In genomic region chr5:157290156-157290980, GRCh38 we compare ENCODE assay signal across 10 cellular contexts. TPM values are rescaled to one million over a fixed set of nuclear protein-coding genes. Genes with fewer than 3 reads are reported as not detected.
DNase-seq lines count a peak whose midpoint lies in the region; ATAC-seq, FAIRE-seq and TF ChIP-seq lines count a peak whose summit lies in the region.
"Had no signal": no experiment of that assay in that cellular context is flagged by ENCODE, and none has a peak within 500 bp of the region (broad histone marks: within the 10 kb centered on the region; RNA-seq: fewer than 3 reads in every experiment).

No MANE protein-coding gene starts in this region.

- intact Hi-C loops in activated T-helper 1 cell treated with anti-CD3 and anti-CD28 coated beads, Interleukin-12 subunit alpha, Interleukin-12 subunit beta, Interleukin-2, Interleukin-4 antibody, amounts not matched to agents 30 ng/mL and 10 ng/mL and 1 ng/mL, durations not matched to agents 14 hours and 24 hours and 36 hours (cut with micrococcal nuclease), result loop anchor here (2.0 kb wide), 2 partner anchors 16 kb away; no protein-coding TSS in a partner anchor
- intact Hi-C loops in aorta (cut with DNase I), result no loop called here

- peaks cover 60% of the 10 kb centered on the region for H3K4me1 Mint-ChIP-seq in activated T-helper 1 cell treated with anti-CD3 and anti-CD28 coated beads, Interleukin-12 subunit alpha, Interleukin-12 subunit beta, Interleukin-2, Interleukin-4 antibody, amounts not matched to agents 30 ng/mL and 10 ng/mL and 1 ng/mL, durations not matched to agents 14 hours and 24 hours and 36 hours (ENCODE audit: low read depth)

- H3K27me3 Mint-ChIP-seq in activated T-helper 1 cell treated with anti-CD3 and anti-CD28 coated beads, Interleukin-12 subunit alpha, Interleukin-12 subunit beta, Interleukin-2, Interleukin-4 antibody, amounts not matched to agents 30 ng/mL and 10 ng/mL and 1 ng/mL, durations not matched to agents 14 hours and 24 hours and 36 hours (ENCODE audit: insufficient read depth), result no peaks in the 10 kb centered on the region

- ATAC-seq in aorta (ENCODE audit: low FRiP score), result no peak
- ATAC-seq in HG02973 (IDR thresholded peaks at IDR 0.05; ENCODE audit: unreplicated experiment), result no peak

- FAIRE-seq in GM18507 (lab: Jason Lieb, UNC), result peak; percentile 18
- no peak for FAIRE-seq in frontal cortex (lab: Jason Lieb, UNC)
- FAIRE-seq: pancreas had no signal

- peak; percentile 18 for DNase-seq in AG09309 (ENCODE audit: low read depth)
- no peak for DNase-seq in GM18507 (ENCODE audit: extremely low spot score, insufficient read length, low read depth)
- DNase-seq in activated T-helper 1 cell treated with anti-CD3 and anti-CD28 coated beads, Interleukin-12 subunit alpha, Interleukin-12 subunit beta, Interleukin-2, Interleukin-4 antibody, amounts not matched to agents 30 ng/mL and 10 ng/mL and 1 ng/mL, durations not matched to agents 14 hours and 24 hours and 36 hours (ENCODE audit: low spot score), result no peak
- DNase-seq in kidney epithelial cell (ENCODE audit: low read depth), result peak; percentile 54
- no peak for DNase-seq in aorta
- no peak for DNase-seq in NCI-H1694 treated with DMSO at 0.1 percent for 48 hours (lab: John Stamatoyannopoulos, UW)
- no peak for DNase-seq in frontal cortex (ENCODE audit: low spot score in 2 of 2)
- DNase-seq: H7 had no signal

- no peak overlapping the region for H3K4me3 Mint-ChIP-seq in activated T-helper 1 cell treated with anti-CD3 and anti-CD28 coated beads, Interleukin-12 subunit alpha, Interleukin-12 subunit beta, Interleukin-2, Interleukin-4 antibody, amounts not matched to agents 30 ng/mL and 10 ng/mL and 1 ng/mL, durations not matched to agents 14 hours and 24 hours and 36 hours

- peaks cover 53% of the 10 kb centered on the region for H3K36me3 Mint-ChIP-seq in activated T-helper 1 cell treated with anti-CD3 and anti-CD28 coated beads, Interleukin-12 subunit alpha, Interleukin-12 subunit beta, Interleukin-2, Interleukin-4 antibody, amounts not matched to agents 30 ng/mL and 10 ng/mL and 1 ng/mL, durations not matched to agents 14 hours and 24 hours and 36 hours (ENCODE audit: low read depth)

- H3K4me1 ChIP-seq in aorta (ENCODE audit: control insufficient read depth in 1 of 2, insufficient read depth in 2 of 2, low read length in 2 of 2), result no peaks in the 10 kb centered on the region

- no peaks in the 10 kb centered on the region for H3K9me3 ChIP-seq in aorta (ENCODE audit: control insufficient read depth, low read length)
- H3K9me3 ChIP-seq: pancreas had no signal

- H3K9me3 Mint-ChIP-seq in activated T-helper 1 cell treated with anti-CD3 and anti-CD28 coated beads, Interleukin-12 subunit alpha, Interleukin-12 subunit beta, Interleukin-2, Interleukin-4 antibody, amounts not matched to agents 30 ng/mL and 10 ng/mL and 1 ng/mL, durations not matched to agents 14 hours and 24 hours and 36 hours, result no peaks in the 10 kb centered on the region

- no peak overlapping the region for H3K27ac ChIP-seq in aorta (ENCODE audit: low read depth in 1 of 2, low read length in 2 of 2)
- H3K27ac ChIP-seq: pancreas had no signal

- H3K4me3 ChIP-seq in AG09309 (ENCODE audit: control insufficient read depth, low read depth, low read length), result no peak overlapping the region
- H3K4me3 ChIP-seq in kidney epithelial cell (ENCODE audit: low read depth, low read length), result no peak overlapping the region
- H3K4me3 ChIP-seq in aorta (ENCODE audit: low read length in 2 of 2), result no peak overlapping the region
- H3K4me3 ChIP-seq: pancreas had no signal

- 84 to 88% methylated on average over 6 of the region's 6 CpGs for WGBS in aorta, 2 donors

- TF ChIP-seq CTCF in AG09309 (IDR thresholded peaks at IDR 0.05; ENCODE audit: control insufficient read depth, insufficient read depth, low read depth, low read length, missing control alignments) (no peak), kidney epithelial cell (IDR thresholded peaks at IDR 0.05; ENCODE audit: insufficient read depth, low read length, poor library complexity, severe bottlenecking) (no peak)

- H3K27me3 ChIP-seq in kidney epithelial cell (ENCODE audit: control insufficient read depth, insufficient read depth, low read length), result no peaks in the 10 kb centered on the region
- H3K27me3 ChIP-seq in aorta (ENCODE audit: control insufficient read depth in 1 of 2, insufficient read depth in 2 of 2, low read length in 1 of 2), result no peaks in the 10 kb centered on the region
- H3K27me3 ChIP-seq: pancreas had no signal

- H3K27ac Mint-ChIP-seq in activated T-helper 1 cell treated with anti-CD3 and anti-CD28 coated beads, Interleukin-12 subunit alpha, Interleukin-12 subunit beta, Interleukin-2, Interleukin-4 antibody, amounts not matched to agents 30 ng/mL and 10 ng/mL and 1 ng/mL, durations not matched to agents 14 hours and 24 hours and 36 hours, result peak overlapping the region; percentile 84

- H3K36me3 ChIP-seq in kidney epithelial cell (ENCODE audit: control insufficient read depth, insufficient read depth, low read length), result no peaks in the 10 kb centered on the region
- H3K36me3 ChIP-seq in aorta (ENCODE audit: control insufficient read depth in 1 of 2, insufficient read depth in 2 of 2, low read length in 1 of 2), result peaks cover 0 to 5% of the 10 kb centered on the region in 2 donors
- H3K36me3 ChIP-seq: pancreas had no signal

RNA-seq across cellular contexts. Expression of gene CYFIP2, which starts 24.4 kb away (rescaled TPM):
- total RNA-seq in activated T-helper 1 cell treated with anti-CD3 and anti-CD28 coated beads, Interleukin-12 subunit alpha, Interleukin-12 subunit beta, Interleukin-2, Interleukin-4 antibody, amounts not matched to agents 30 ng/mL and 10 ng/mL and 1 ng/mL, durations not matched to agents 14 hours and 24 hours and 36 hours, result 173 and 175 TPM in 2 replicates
- 93.5 and 99.9 TPM in 2 replicates for total RNA-seq in kidney epithelial cell
- total RNA-seq in aorta, result 100 to 1,000 TPM in 1 of 2 donors, 10 to 100 TPM in 1; 42.0 to 144 TPM
- polyA plus RNA-seq in aorta, result 100 to 1,000 TPM in 1 of 2 donors, 10 to 100 TPM in 1; 84.9 to 141 TPM
- total RNA-seq in frontal cortex, result 71.7 TPM

Comparison
In these comparisons a context has a peak if more than half of its experiments do, and no peak if none do; other contexts are left out.
1. DNase-seq: peak in AG09309 (single experiment) and kidney epithelial cell (single experiment); none in GM18507 (single experiment), activated T-helper 1 cell treated with anti-CD3 and anti-CD28 coated beads, Interleukin-12 subunit alpha, Interleukin-12 subunit beta, Interleukin-2, Interleukin-4 antibody, amounts not matched to agents 30 ng/mL and 10 ng/mL and 1 ng/mL, durations not matched to agents 14 hours and 24 hours and 36 hours (single experiment), aorta (0 of 2), NCI-H1694 treated with DMSO at 0.1 percent for 48 hours (single experiment) and frontal cortex (0 of 2).